In the genomic region with DNA sequence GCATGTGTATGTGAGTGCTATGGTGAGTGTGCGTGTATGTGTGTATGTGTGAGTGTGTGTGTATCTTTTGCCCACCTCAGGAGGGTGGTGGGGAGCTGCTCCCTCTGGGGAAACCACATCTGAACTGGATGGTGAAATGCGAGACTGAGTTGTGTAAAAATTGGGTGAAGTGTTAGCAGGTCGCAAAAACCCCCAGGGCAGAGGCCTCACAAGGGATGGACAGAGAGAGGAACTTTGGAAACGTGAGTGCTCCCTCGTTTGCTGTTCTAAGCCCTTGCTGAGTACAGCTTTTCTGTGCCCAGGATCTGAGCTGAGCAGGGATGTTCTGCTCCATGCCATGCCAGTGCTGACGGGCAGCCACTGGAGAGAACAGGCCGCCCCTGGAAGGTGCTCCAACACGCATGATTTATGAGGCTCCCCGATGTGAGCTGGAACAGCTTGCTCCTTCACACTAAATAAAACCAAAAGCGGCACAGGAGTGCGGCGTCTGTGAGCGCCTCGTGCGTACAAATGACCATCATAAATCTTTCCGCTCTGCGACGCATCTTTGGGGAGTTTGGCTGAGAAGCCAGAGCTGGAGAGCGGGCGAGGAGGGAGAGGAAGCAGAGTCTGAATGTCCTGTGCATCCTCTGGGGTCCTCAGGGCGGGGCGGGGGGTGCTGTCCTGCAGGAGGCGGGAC, we compare ENCODE assay signal across 26 cellular contexts. TPM values are rescaled to one million over a fixed set of nuclear protein-coding genes. Genes with fewer than 3 reads are reported as not detected.
DNase-seq lines count a peak whose midpoint lies in the region; ATAC-seq and TF ChIP-seq lines count a peak whose summit lies in the region.
"Had no signal": no experiment of that assay in that cellular context is flagged by ENCODE, and none has a peak within 500 bp of the region (broad histone marks: within the 10 kb centered on the region; RNA-seq: fewer than 3 reads in every experiment).

No MANE protein-coding gene starts in this region.

- peaks cover 15% of the 10 kb centered on the region for H3K4me1 ChIP-seq in A673 (ENCODE audit: insufficient read depth, low read length, poor library complexity, severe bottlenecking)
- H3K4me1 ChIP-seq in HEK293 (ENCODE audit: control insufficient read depth, insufficient read depth, low read length): no peaks in the 10 kb centered on the region
- H3K4me1 ChIP-seq in aorta (ENCODE audit: control insufficient read depth in 1 of 2, insufficient read depth in 2 of 2, low read length in 2 of 2): no peaks in the 10 kb centered on the region
- H3K4me1 ChIP-seq: Caco-2, tibial nerve had no signal

- TF ChIP-seq CTCF in A673 (conservative IDR thresholded peaks at IDR 0.05; ENCODE audit: low read depth, low read length) (no peak), HEK293 (tag by site-specific recombination; IDR thresholded peaks at IDR 0.05) (no peak), nephron (IDR thresholded peaks at IDR 0.05; ENCODE audit: unreplicated experiment in 3 of 3) (no peak)

- H3K4me1 Mint-ChIP-seq in nephron: peaks cover 21% of the 10 kb centered on the region
- H3K4me1 Mint-ChIP-seq: activated CD4-positive, alpha-beta memory T cell treated with anti-CD3 and anti-CD28 coated beads, Interleukin-2, amount 10 ng/mL, durations not matched to agents 7 days and 5 days; activated naive CD4-positive, alpha-beta T cell treated with anti-CD3 and anti-CD28 coated beads, Interleukin-2, amount 10 ng/mL, durations not matched to agents 7 days and 5 days; mesothelial cell of epicardium; naive B cell had no signal

- no peak overlapping the region for H3K4me3 Mint-ChIP-seq in nephron
- H3K4me3 Mint-ChIP-seq: activated CD4-positive, alpha-beta memory T cell treated with anti-CD3 and anti-CD28 coated beads, Interleukin-2, amount 10 ng/mL, durations not matched to agents 7 days and 5 days; activated naive CD4-positive, alpha-beta T cell treated with anti-CD3 and anti-CD28 coated beads, Interleukin-2, amount 10 ng/mL, durations not matched to agents 7 days and 5 days; mesothelial cell of epicardium had no signal

- H3K9me3 Mint-ChIP-seq in nephron: peaks cover 3% of the 10 kb centered on the region
- H3K9me3 Mint-ChIP-seq: mesothelial cell of epicardium had no signal

- peaks cover 8% of the 10 kb centered on the region for H3K27me3 ChIP-seq in A673 (replicated peaks; ENCODE audit: insufficient read depth, low read depth, low read length, poor library complexity)
- no peaks in the 10 kb centered on the region for H3K27me3 ChIP-seq in aorta (ENCODE audit: control insufficient read depth in 1 of 2, insufficient read depth in 2 of 2, low read length in 1 of 2)
- H3K27me3 ChIP-seq: brain microvascular endothelial cell had no signal

- H3K36me3 Mint-ChIP-seq in nephron (ENCODE audit: low read depth): no peaks in the 10 kb centered on the region
- H3K36me3 Mint-ChIP-seq: activated naive CD4-positive, alpha-beta T cell treated with anti-CD3 and anti-CD28 coated beads, Interleukin-2, amount 10 ng/mL, durations not matched to agents 7 days and 5 days; mesothelial cell of epicardium; naive B cell had no signal

- ATAC-seq in HG03025 (IDR thresholded peaks at IDR 0.05; ENCODE audit: low FRiP score, unreplicated experiment) (no peak), HG03460 (IDR thresholded peaks at IDR 0.05; ENCODE audit: unreplicated experiment) (no peak), aorta (ENCODE audit: low FRiP score) (no peak)

- CTCF ChIA-PET in A673 (lab: Charles Lee) (interaction anchor here (0.8 kb wide), 1 partner anchor 30 kb away, joined by 3 read pairs; no protein-coding TSS in a partner anchor), HEK293 (lab: Yijun Ruan, JAX) (interaction anchor here (1.1 kb wide), 1 partner anchor 71 kb away, joined by 5 read pairs; no protein-coding TSS in a partner anchor)

- H3K27ac ChIP-seq in A673 (ENCODE audit: low read depth, low read length, poor library complexity, severe bottlenecking): no peak overlapping the region
- no peak overlapping the region for H3K27ac ChIP-seq in HEK293 (ENCODE audit: extremely low read depth, low read depth, low read length)
- H3K27ac ChIP-seq in aorta (ENCODE audit: low read depth in 1 of 2, low read length in 2 of 2): no peak overlapping the region
- H3K27ac ChIP-seq: brain microvascular endothelial cell, C4-2B, spleen, tibial nerve had no signal

- H3K36me3 ChIP-seq in A673 (ENCODE audit: insufficient read depth, low read length, poor library complexity, severe bottlenecking): no peaks in the 10 kb centered on the region
- H3K36me3 ChIP-seq in HEK293 (ENCODE audit: control insufficient read depth in 2 of 2, insufficient read depth in 1 of 2, low read length in 2 of 2): no peaks in the 10 kb centered on the region
- H3K36me3 ChIP-seq in aorta (ENCODE audit: control insufficient read depth in 1 of 2, insufficient read depth in 2 of 2, low read length in 1 of 2): no peaks in the 10 kb centered on the region
- H3K36me3 ChIP-seq: brain microvascular endothelial cell, spleen, tibial nerve had no signal

- BruUV-seq in A673 (replicated peaks; lab: Mats Ljungman, UMichigan): no TSS peak

- DNase-seq in A673 (ENCODE audit: low spot score): peak; percentile 52
- peak; percentile 22 for DNase-seq in NOMO-1 treated with DMSO at 0.1 percent for 48 hours (lab: John Stamatoyannopoulos, UW; ENCODE audit: unreplicated experiment)
- no peak for DNase-seq in aorta
- DNase-seq: activated CD4-positive, alpha-beta memory T cell treated with anti-CD3 and anti-CD28 coated beads, Interleukin-2, amount 10 ng/mL, durations not matched to agents 7 days and 5 days; activated CD4-positive, CD25-positive, alpha-beta regulatory T cell treated with anti-CD3 and anti-CD28 coated beads, Interleukin-2, amount 50 U/mL, for 72 hours; activated CD8-positive, alpha-beta memory T cell treated with anti-CD3 and anti-CD28 coated beads, Interleukin-2, amount 50 U/mL, for 48 hours; activated naive CD4-positive, alpha-beta T cell treated with anti-CD3 and anti-CD28 coated beads, Interleukin-2, amount 10 ng/mL, durations not matched to agents 7 days and 5 days; brain microvascular endothelial cell; Caco-2; effector CD8-positive, alpha-beta T cell; erythroblast; glutamatergic neuron; naive B cell; NCI-H1436; NCI-H510A; spleen; T-helper 1 cell had no signal

- peaks cover 73% of the 10 kb centered on the region for H3K27me3 Mint-ChIP-seq in nephron (ENCODE audit: low read depth)

- WGBS in aorta, 2 donors: 10 to 12% methylated on average over 21 to 23 of the region's 23 CpGs

- intact Hi-C loops in A673 (cut with micrococcal nuclease; ENCODE audit: unreplicated experiment): no loop called here
- intact Hi-C loops in aorta (cut with DNase I): no loop called here

- H3K9me3 ChIP-seq in A673 (ENCODE audit: low read depth, low read length, poor library complexity, severe bottlenecking) (no peaks in the 10 kb centered on the region), HEK293 (ENCODE audit: control insufficient read depth, insufficient read depth, low read depth, low read length) (no peaks in the 10 kb centered on the region), aorta (ENCODE audit: control insufficient read depth, low read length) (no peaks in the 10 kb centered on the region)
- H3K9me3 ChIP-seq: Caco-2, spleen had no signal

- H3K27ac Mint-ChIP-seq in nephron: peak overlapping the region in 2 of 3 experiments; percentile 3 to 23
- H3K27ac Mint-ChIP-seq: activated CD4-positive, alpha-beta memory T cell treated with anti-CD3 and anti-CD28 coated beads, Interleukin-2, amount 10 ng/mL, durations not matched to agents 7 days and 5 days; activated naive CD4-positive, alpha-beta T cell treated with anti-CD3 and anti-CD28 coated beads, Interleukin-2, amount 10 ng/mL, durations not matched to agents 7 days and 5 days; mesothelial cell of epicardium had no signal

- POLR2A ChIA-PET in A673 (lab: Charles Lee; ENCODE audit: low non-redundant PET) (no interaction called here), HEK293 (lab: Yijun Ruan, JAX) (no interaction called here)

- H3K4me3 ChIP-seq in A673 (ENCODE audit: low read depth, low read length, poor library complexity, severe bottlenecking) (no peak overlapping the region), HEK293 (ENCODE audit: low read depth, low read length) (no peak overlapping the region), aorta (ENCODE audit: low read length in 2 of 2) (no peak overlapping the region)
- H3K4me3 ChIP-seq: spleen, tibial nerve had no signal

TF ChIP-seq in HEK293, 187 proteins besides CTCF, POLR2A, EP300 and RAD21 (continues in another document):
- TF ChIP-seq OSR2 (tag by site-specific recombination; IDR thresholded peaks at IDR 0.05) (peak; percentile 40; the same call in 1 of the 2 replicates), GLIS1 (tag by site-specific recombination; IDR thresholded peaks at IDR 0.05) (peak; percentile 28; the same call in 1 of the 2 replicates), FEZF1 (tag by site-specific recombination; IDR thresholded peaks at IDR 0.05) (peak; percentile 70), BCL11A (tag by site-specific recombination; IDR thresholded peaks at IDR 0.05; ENCODE audit: low read depth) (no peak), ZNF423 (tag by site-specific recombination; IDR thresholded peaks at IDR 0.05) (peak; percentile 7; the same call in 1 of the 2 replicates), ZNF600 (tag by site-specific recombination; IDR thresholded peaks at IDR 0.05) (peak; percentile 74; the same call in 1 of the 2 replicates)
- TF ChIP-seq, protein P1, sequence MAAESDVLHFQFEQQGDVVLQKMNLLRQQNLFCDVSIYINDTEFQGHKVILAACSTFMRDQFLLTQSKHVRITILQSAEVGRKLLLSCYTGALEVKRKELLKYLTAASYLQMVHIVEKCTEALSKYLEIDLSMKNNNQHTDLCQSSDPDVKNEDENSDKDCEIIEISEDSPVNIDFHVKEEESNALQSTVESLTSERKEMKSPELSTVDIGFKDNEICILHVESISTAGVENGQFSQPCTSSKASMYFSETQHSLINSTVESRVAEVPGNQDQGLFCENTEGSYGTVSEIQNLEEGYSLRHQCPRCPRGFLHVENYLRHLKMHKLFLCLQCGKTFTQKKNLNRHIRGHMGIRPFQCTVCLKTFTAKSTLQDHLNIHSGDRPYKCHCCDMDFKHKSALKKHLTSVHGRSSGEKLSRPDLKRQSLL (tag by site-specific recombination; IDR thresholded peaks at IDR 0.05): no peak
- TF ChIP-seq, protein P2, sequence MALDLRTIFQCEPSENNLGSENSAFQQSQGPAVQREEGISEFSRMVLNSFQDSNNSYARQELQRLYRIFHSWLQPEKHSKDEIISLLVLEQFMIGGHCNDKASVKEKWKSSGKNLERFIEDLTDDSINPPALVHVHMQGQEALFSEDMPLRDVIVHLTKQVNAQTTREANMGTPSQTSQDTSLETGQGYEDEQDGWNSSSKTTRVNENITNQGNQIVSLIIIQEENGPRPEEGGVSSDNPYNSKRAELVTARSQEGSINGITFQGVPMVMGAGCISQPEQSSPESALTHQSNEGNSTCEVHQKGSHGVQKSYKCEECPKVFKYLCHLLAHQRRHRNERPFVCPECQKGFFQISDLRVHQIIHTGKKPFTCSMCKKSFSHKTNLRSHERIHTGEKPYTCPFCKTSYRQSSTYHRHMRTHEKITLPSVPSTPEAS (tag by site-specific recombination; IDR thresholded peaks at IDR 0.05): 0 out of 2 replicates have a peak, but pooled peaks have one; percentile 5

RNA-seq across cellular contexts. Expression of a gene that starts 14.0 kb away (rescaled TPM):
- 3.9 and 7.4 TPM in 2 replicates for total RNA-seq in A673 (2021)
- total RNA-seq in aorta: under 1 TPM; 0.62 to 0.84 TPM
- polyA plus RNA-seq in aorta: not detected
- total RNA-seq: activated CD4-positive, alpha-beta memory T cell treated with anti-CD3 and anti-CD28 coated beads, Interleukin-2, amount 10 ng/mL, durations not matched to agents 7 days and 5 days; M059J; RPMI7951 had no signal

Comparison
In these comparisons a context has a peak if more than half of its experiments do, and no peak if none do; other contexts are left out.
1. DNase-seq: peak in A673 (single experiment) and NOMO-1 treated with DMSO at 0.1 percent for 48 hours (single experiment); none in aorta (0 of 2).